In genomic region chr11:10308208-10308954, GRCh38 we compare ENCODE assay signal across 8 cellular contexts. TPM values are rescaled to one million over a fixed set of nuclear protein-coding genes. Genes with fewer than 3 reads are reported as not detected.
DNase-seq lines count a peak whose midpoint lies in the region; ATAC-seq and TF ChIP-seq lines count a peak whose summit lies in the region.

No MANE protein-coding gene starts in this region.

- no peak for TF ChIP-seq EP300 in neural cell (conservative IDR thresholded peaks at IDR 0.05; ENCODE audit: poor library complexity, severe bottlenecking)

- no peaks in the 10 kb centered on the region for H3K9me3 Mint-ChIP-seq in CD8-positive, alpha-beta memory T cell

- no peaks in the 10 kb centered on the region for H3K9me3 ChIP-seq in CD8-positive, alpha-beta memory T cell (ENCODE audit: low read length)
- no peaks in the 10 kb centered on the region for H3K9me3 ChIP-seq in MM.1S (replicated peaks; ENCODE audit: insufficient read depth, low read length)
- no peaks in the 10 kb centered on the region for H3K9me3 ChIP-seq in neural cell (ENCODE audit: low read length)

- peak overlapping the region; percentile 93 for H3K4me3 ChIP-seq in CD8-positive, alpha-beta memory T cell (ENCODE audit: low read length)
- H3K4me3 ChIP-seq in MM.1S (ENCODE audit: low read length) (peak overlapping the region; percentile 96), dorsolateral prefrontal cortex (peak overlapping the region; percentile 51 to 90 (median 76)), neural cell (ENCODE audit: low read length) (peak overlapping the region; percentile 64)

- TF ChIP-seq CTCF in MM.1S (IDR thresholded peaks at IDR 0.05; ENCODE audit: low read length) (no peak), dorsolateral prefrontal cortex (IDR thresholded peaks at IDR 0.05 in 54 of 56, conservative IDR thresholded peaks at IDR 0.05 in 2 of 56; ENCODE audit: low read depth in 1 of 56, partially characterized antibody in 56 of 56) (peak in 2 of 56 donors; percentile 3 to 23), neural cell (IDR thresholded peaks at IDR 0.05; ENCODE audit: poor library complexity, severe bottlenecking) (no peak), omental fat pad (IDR thresholded peaks at IDR 0.05) (no peak)

- peak overlapping the region in 7 of 8 donors; percentile 8 to 88 (median 40) for H3K27ac Mint-ChIP-seq in CD8-positive, alpha-beta memory T cell

- peak overlapping the region; percentile 97 for H3K9ac ChIP-seq in MM.1S (ENCODE audit: low read length)
- peak overlapping the region; percentile 7 for H3K9ac ChIP-seq in neural cell (ENCODE audit: low read length)

- no peak for ATAC-seq in omental fat pad (ENCODE audit: low FRiP score)
- ATAC-seq in GM21390 (IDR thresholded peaks at IDR 0.05; ENCODE audit: unreplicated experiment): no peak

- CTCF ChIA-PET in CD8-positive, alpha-beta memory T cell (lab: Charles Lee): interaction anchor here (0.7 to 7.2 kb wide), 27 partner anchors 8 to 773 kb away, joined by 3 to 115 read pairs (median 5); partner anchors contain the start of genes RNF141 and WEE1

- peaks cover 0 to 5% (median 0%) of the 10 kb centered on the region in 3 donors for H3K36me3 Mint-ChIP-seq in CD8-positive, alpha-beta memory T cell

- peak overlapping the region; percentile 97 to 100 (median 99) for H3K4me3 Mint-ChIP-seq in CD8-positive, alpha-beta memory T cell

- 0 out of 2 replicates have a peak, but pooled peaks cover 7% of the 10 kb centered on the region for H4K20me1 ChIP-seq in MM.1S (ENCODE audit: insufficient read depth, low read length)
- no peaks in the 10 kb centered on the region for H4K20me1 ChIP-seq in neural cell (ENCODE audit: insufficient read depth)

- POLR2A ChIA-PET in CD8-positive, alpha-beta memory T cell (lab: Charles Lee): interaction anchor here (1.6 kb wide), 1 partner anchor 101 kb away, joined by 7 read pairs; no protein-coding TSS in a partner anchor

- no peak overlapping the region for H2AFZ ChIP-seq in MM.1S (ENCODE audit: low read length)
- H2AFZ ChIP-seq in neural cell (ENCODE audit: low read depth, low read length): no peak overlapping the region

- H3K27me3 ChIP-seq in CD8-positive, alpha-beta memory T cell (ENCODE audit: insufficient read depth, low read length, poor library complexity, severe bottlenecking): peaks cover 40% of the 10 kb centered on the region
- H3K27me3 ChIP-seq in MM.1S (replicated peaks; ENCODE audit: insufficient read depth, low read length) (no peaks in the 10 kb centered on the region), dorsolateral prefrontal cortex (peaks cover 0 to 6% (median 0%) of the 10 kb centered on the region in 45 donors), neural cell (ENCODE audit: insufficient read depth, low read depth, low read length) (peaks cover 65% of the 10 kb centered on the region)

- H3K36me3 ChIP-seq in CD8-positive, alpha-beta memory T cell (ENCODE audit: insufficient read depth, low read length): no peaks in the 10 kb centered on the region
- H3K36me3 ChIP-seq in MM.1S (replicated peaks; ENCODE audit: insufficient read depth, low read length) (peaks cover 17% of the 10 kb centered on the region), neural cell (ENCODE audit: insufficient read depth, low read length) (no peaks in the 10 kb centered on the region)

- H3K9me2 ChIP-seq in MM.1S (replicated peaks; ENCODE audit: insufficient read depth, low read length) (no peaks in the 10 kb centered on the region), neural cell (ENCODE audit: insufficient read depth, low read length) (no peaks in the 10 kb centered on the region)

- H3K4me2 ChIP-seq in MM.1S (ENCODE audit: low read depth, low read length) (peak overlapping the region; percentile 95), neural cell (ENCODE audit: low read length) (no peak overlapping the region)

- peaks cover 96% of the 10 kb centered on the region for H3F3A ChIP-seq in MM.1S (ENCODE audit: insufficient read depth, low read length)
- no peaks in the 10 kb centered on the region for H3F3A ChIP-seq in neural cell (ENCODE audit: insufficient read depth, low read length, poor library complexity, severe bottlenecking)

- intact Hi-C loops in dorsolateral prefrontal cortex (cut with DNase I): loop anchor here (5.0 kb wide), 3 partner anchors 101 to 551 kb away; no protein-coding TSS in a partner anchor

- no peak for TF ChIP-seq RAD21 in neural cell (conservative IDR thresholded peaks at IDR 0.05)

- H3K27me3 Mint-ChIP-seq in CD8-positive, alpha-beta memory T cell: peaks cover 16 to 25% of the 10 kb centered on the region in 2 donors

- peaks cover 29 to 43% (median 42%) of the 10 kb centered on the region in 3 donors for H3K4me1 Mint-ChIP-seq in CD8-positive, alpha-beta memory T cell

- DNase-seq in CD8-positive, alpha-beta memory T cell: no peak
- peak; percentile 21 for DNase-seq in MM.1S
- DNase-seq in dorsolateral prefrontal cortex: no peak
- DNase-seq in NCI-H82 treated with DMSO at 0.1 percent for 48 hours (lab: John Stamatoyannopoulos, UW; ENCODE audit: unreplicated experiment): no peak
- no peak for DNase-seq in omental fat pad (ENCODE audit: low spot score)
- DNase-seq in SKM-1 (lab: John Stamatoyannopoulos, UW; ENCODE audit: unreplicated experiment): no peak

- peaks cover 46% of the 10 kb centered on the region for H3K4me1 ChIP-seq in CD8-positive, alpha-beta memory T cell (ENCODE audit: insufficient read depth, low read length)
- H3K4me1 ChIP-seq in MM.1S (ENCODE audit: low read length): peaks cover 41% of the 10 kb centered on the region

- H3K79me2 ChIP-seq in MM.1S (ENCODE audit: low read length): peaks cover 57% of the 10 kb centered on the region
- no peaks in the 10 kb centered on the region for H3K79me2 ChIP-seq in neural cell (replicated peaks; ENCODE audit: insufficient read depth, low read length)

- H3K27ac ChIP-seq in CD8-positive, alpha-beta memory T cell (ENCODE audit: low read depth, low read length): no peak overlapping the region
- H3K27ac ChIP-seq in MM.1S (ENCODE audit: low read length): peak overlapping the region; percentile 97
- peak overlapping the region in 41 of 59 donors; percentile 4 to 95 (median 53) for H3K27ac ChIP-seq in dorsolateral prefrontal cortex
- no peak overlapping the region for H3K27ac ChIP-seq in neural cell (ENCODE audit: low read length)

TF ChIP-seq in neural cell, 6 proteins besides CTCF, POLR2A, EP300 and RAD21:
- TF ChIP-seq EZH2 (IDR thresholded peaks at IDR 0.05; ENCODE audit: borderline replicate concordance, insufficient read depth, low read length, poor library complexity, severe bottlenecking) (no peak), TAF1 (IDR thresholded peaks at IDR 0.05; ENCODE audit: low read depth) (no peak), SMC3 (conservative IDR thresholded peaks at IDR 0.05; ENCODE audit: poor library complexity) (no peak), REST (IDR thresholded peaks at IDR 0.05; ENCODE audit: borderline replicate concordance) (no peak), POLR2AphosphoS5 (IDR thresholded peaks at IDR 0.05) (no peak), MXI1 (conservative IDR thresholded peaks at IDR 0.05; ENCODE audit: poor library complexity, severe bottlenecking) (no peak)

RNA-seq across cellular contexts. Expression of gene ADM, which starts 3.5 kb away (rescaled TPM):
- total RNA-seq in CD8-positive, alpha-beta memory T cell: under 1 TPM; 0.24 to 0.64 TPM
- 0.16 TPM for polyA plus RNA-seq in CD8-positive, alpha-beta memory T cell
- total RNA-seq in dorsolateral prefrontal cortex: 100 to 1,000 TPM in 2 of 120 experiments, 10 to 100 TPM in 69, 1 to 10 TPM in 49; 1.8 to 125 (median 11.4) TPM
- polyA plus RNA-seq in neural cell: 0.30 and 1.6 TPM in 2 replicates
- polyA minus RNA-seq in neural cell: not detected in 2 replicates
- total RNA-seq in omental fat pad: 1,000 to 10,000 TPM in 1 of 4 donors, 100 to 1,000 TPM in 3; 233 to 1,099 (median 623) TPM

RNA-seq across cellular contexts. Expression of gene SBF2, which starts 14.4 kb away (rescaled TPM):
- total RNA-seq in CD8-positive, alpha-beta memory T cell: 1 to 10 TPM; 3.7 to 4.2 TPM
- polyA plus RNA-seq in CD8-positive, alpha-beta memory T cell: 4.3 TPM
- 10 to 100 TPM; 38.0 to 99.1 (median 63.4) TPM for total RNA-seq in dorsolateral prefrontal cortex
- 53.4 and 55.3 TPM in 2 replicates for polyA plus RNA-seq in neural cell
- polyA minus RNA-seq in neural cell: 115 and 141 TPM in 2 replicates
- 100 to 1,000 TPM in 1 of 4 donors, 10 to 100 TPM in 3; 53.8 to 125 (median 76.4) TPM for total RNA-seq in omental fat pad

Comparison
In these comparisons a context has a peak if more than half of its experiments do, and no peak if none do; other contexts are left out.
1. H3K27ac ChIP-seq: peak in MM.1S (single experiment) and dorsolateral prefrontal cortex (41 of 59); none in CD8-positive, alpha-beta memory T cell (single experiment) and neural cell (single experiment).
2. RNA of gene SBF2, which starts 14.4 kb away (total RNA-seq): 53.8 to 125 TPM in omental fat pad and 38.0 to 99.1 TPM in dorsolateral prefrontal cortex; 3.7 to 4.2 TPM in CD8-positive, alpha-beta memory T cell; every median in the first group is over 4 times any median in the second.
3. Peak in every context shown above with its lines, with median percentiles within 50 percentile points of each other: H3K4me3 ChIP-seq.